ENCODE assay signal across 14 cellular contexts in genomic region chr2:99707592-99707991, GRCh38.
DNase-seq lines count a peak whose midpoint lies in the region; ATAC-seq and FAIRE-seq lines count a peak whose summit lies in the region.
"Had no signal": no experiment of that assay in that cellular context is flagged by ENCODE, and none has a peak within 500 bp of the region (broad histone marks: within the 10 kb centered on the region; RNA-seq: fewer than 3 reads in every experiment).

No MANE protein-coding gene starts in this region.

- H2AK5ac ChIP-seq in mesenchymal stem cell (ENCODE audit: low read length, severe bottlenecking) = no peak overlapping the region

- peak overlapping the region; percentile 21 for H3K27ac ChIP-seq in mesenchymal stem cell (ENCODE audit: low read length, poor library complexity, severe bottlenecking)
- H3K27ac ChIP-seq: cardiac muscle cell had no signal

- no peak overlapping the region for H3K9ac ChIP-seq in mesenchymal stem cell (ENCODE audit: low read length)

- no peaks in the 10 kb centered on the region for H3K36me3 ChIP-seq in mesenchymal stem cell (ENCODE audit: control insufficient read depth in 1 of 2, insufficient read depth in 2 of 2, low read depth in 1 of 2, low read length in 2 of 2)
- H3K36me3 ChIP-seq: cardiac muscle cell had no signal

- no peak overlapping the region for H4K91ac ChIP-seq in mesenchymal stem cell (ENCODE audit: low read length)

- no peak overlapping the region for H2BK120ac ChIP-seq in mesenchymal stem cell (ENCODE audit: low read depth, low read length)

- H2BK5ac ChIP-seq in mesenchymal stem cell (ENCODE audit: low read depth, low read length, poor library complexity, severe bottlenecking) = no peak overlapping the region

- H3K27me3 ChIP-seq in mesenchymal stem cell (ENCODE audit: control insufficient read depth in 1 of 2, insufficient read depth in 1 of 2, low read length in 2 of 2) = peaks cover 0 to 45% of the 10 kb centered on the region in 2 experiments
- H3K27me3 ChIP-seq: cardiac muscle cell, spleen had no signal

- intact Hi-C loops in Right ventricle myocardium inferior (cut with DNase I) (no loop called here), cardiac septum (cut with DNase I) (loop anchor here (5.0 kb wide), 1 partner anchor 70 kb away; no protein-coding TSS in a partner anchor)

- no peak overlapping the region for H3K23ac ChIP-seq in mesenchymal stem cell (ENCODE audit: low read length in 2 of 2)

- no peak overlapping the region for H3K4ac ChIP-seq in mesenchymal stem cell (ENCODE audit: low read depth in 1 of 2, low read length in 2 of 2)

- peaks cover 6% of the 10 kb centered on the region for H3K79me1 ChIP-seq in mesenchymal stem cell (replicated peaks; ENCODE audit: low read length, poor library complexity, severe bottlenecking)

- H3K4me2 ChIP-seq in mesenchymal stem cell (ENCODE audit: low read length, poor library complexity, severe bottlenecking) = no peak overlapping the region

- no peak overlapping the region for H3K14ac ChIP-seq in mesenchymal stem cell (ENCODE audit: low read length in 2 of 2)

- no CpG with 5 or more reads among the region's 1 CpG for WGBS in mesenchymal stem cell

- no peak overlapping the region for H3K18ac ChIP-seq in mesenchymal stem cell (ENCODE audit: low read depth in 1 of 2, low read length in 2 of 2)

- peaks cover 9% of the 10 kb centered on the region for H3K4me1 ChIP-seq in mesenchymal stem cell (ENCODE audit: control insufficient read depth, insufficient read depth, low read depth, low read length)

- DNase-seq in Right ventricle myocardium inferior (ENCODE audit: missing footprints) (no peak), cardiac septum (ENCODE audit: low spot score) (no peak), mesenchymal stem cell (peak; percentile 52), activated gamma-delta T cell treated with Interleukin-2 at 50 U/mL for 16 hours (no peak), NCI-H1105 (lab: John Stamatoyannopoulos, UW) (no peak)
- DNase-seq: Calu3; naive thymus-derived CD4-positive, alpha-beta T cell; NCI-H2171; spleen had no signal

- no peak overlapping the region for H2AFZ ChIP-seq in mesenchymal stem cell (ENCODE audit: low read depth, low read length)

- no peak overlapping the region for H2BK15ac ChIP-seq in mesenchymal stem cell (ENCODE audit: low read depth, poor library complexity, severe bottlenecking)

- FAIRE-seq in endometrium (lab: Jason Lieb, UNC) = peak; percentile 95
- FAIRE-seq: islet of Langerhans had no signal

- no peaks in the 10 kb centered on the region for H3K9me3 ChIP-seq in mesenchymal stem cell (ENCODE audit: control insufficient read depth, low read length)
- H3K9me3 ChIP-seq: spleen had no signal

- H3K4me3 ChIP-seq in mesenchymal stem cell (ENCODE audit: insufficient read depth in 1 of 2, low read depth in 1 of 2, low read length in 2 of 2) = no peak overlapping the region
- H3K4me3 ChIP-seq: cardiac muscle cell, spleen had no signal

- no peak overlapping the region for H4K8ac ChIP-seq in mesenchymal stem cell (ENCODE audit: low read length)

- ATAC-seq in Right ventricle myocardium inferior (peak; percentile 58), GM18498 (IDR thresholded peaks at IDR 0.05; ENCODE audit: unreplicated experiment) (no peak), HG03039 (IDR thresholded peaks at IDR 0.05; ENCODE audit: unreplicated experiment) (no peak)
- ATAC-seq: naive thymus-derived CD4-positive, alpha-beta T cell had no signal

- no peak overlapping the region for H2BK12ac ChIP-seq in mesenchymal stem cell (ENCODE audit: low read length in 2 of 2)
